Comparison of ENCODE assay signal across 18 cellular contexts in the genomic region with DNA sequence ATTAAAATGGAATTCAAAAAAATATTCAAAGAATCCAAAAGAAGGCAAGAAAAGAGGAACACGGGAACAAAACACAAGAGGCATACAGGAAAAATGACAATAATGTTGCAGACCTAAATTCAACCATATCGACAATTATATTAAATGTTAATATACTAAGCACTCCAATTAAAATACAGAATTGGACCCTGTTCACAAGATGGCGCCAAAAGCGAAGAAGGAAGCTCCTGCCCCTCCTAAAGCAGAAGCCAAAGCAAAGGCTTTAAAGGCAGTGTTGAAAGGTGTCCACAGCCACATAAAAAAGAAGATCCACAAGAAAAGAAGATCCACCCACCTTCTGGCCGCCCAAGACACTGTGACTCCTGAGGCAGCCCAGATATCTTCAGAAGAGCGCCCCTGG. TPM values are rescaled to one million over a fixed set of nuclear protein-coding genes. Genes with fewer than 3 reads are reported as not detected.
A peak's percentile ranks its signal among the peaks of the same experiment; 100 is the strongest.
DNase-seq lines count a peak whose midpoint lies in the region; ATAC-seq and TF ChIP-seq lines count a peak whose summit lies in the region.
"Had no signal": no experiment of that assay in that cellular context is flagged by ENCODE, and none has a peak within 500 bp of the region (broad histone marks: within the 10 kb centered on the region; RNA-seq: fewer than 3 reads in every experiment).

No MANE protein-coding gene starts in this region.

- POLR2A ChIA-PET in PC-3 (lab: Charles Lee; ENCODE audit: unreplicated experiment) = no interaction called here

- intact Hi-C loops in PC-3 (cut with micrococcal nuclease) = no loop called here

- no peaks in the 10 kb centered on the region for H3F3A ChIP-seq in DOHH2 (ENCODE audit: control insufficient read depth, insufficient read depth)
- H3F3A ChIP-seq in PC-3 (ENCODE audit: low read length, unreplicated experiment) = no peaks in the 10 kb centered on the region

- no peak overlapping the region for H3K27ac Mint-ChIP-seq in HFFc6
- H3K27ac Mint-ChIP-seq: dendritic cell treated with granulocyte-macrophage colony-stimulating factor and Interleukin-4, amounts not matched to agents 40 ng/mL and 50 ng/mL, for 4 days had no signal

- H3K79me1 ChIP-seq in mesenchymal stem cell (replicated peaks; ENCODE audit: low read length, poor library complexity, severe bottlenecking) = no peaks in the 10 kb centered on the region

- H2BK120ac ChIP-seq in mesenchymal stem cell (ENCODE audit: low read depth, low read length) = no peak overlapping the region

- no peak overlapping the region for H3K4me3 ChIP-seq in DOHH2 (ENCODE audit: low read length)
- H3K4me3 ChIP-seq in PC-3 (ENCODE audit: low read length) = no peak overlapping the region
- H3K4me3 ChIP-seq in epithelial cell of proximal tubule (ENCODE audit: low read depth, low read length) = no peak overlapping the region
- no peak overlapping the region for H3K4me3 ChIP-seq in mesenchymal stem cell (ENCODE audit: insufficient read depth in 1 of 2, low read depth in 1 of 2, low read length in 2 of 2)
- H3K4me3 ChIP-seq: tibial nerve had no signal

- H3K36me3 ChIP-seq in DOHH2 (ENCODE audit: control insufficient read depth, low read length) (no peaks in the 10 kb centered on the region), PC-3 (ENCODE audit: low read depth, low read length) (no peaks in the 10 kb centered on the region), mesenchymal stem cell (ENCODE audit: control insufficient read depth in 1 of 2, insufficient read depth in 2 of 2, low read depth in 1 of 2, low read length in 2 of 2) (no peaks in the 10 kb centered on the region)
- H3K36me3 ChIP-seq: tibial nerve had no signal

- H3K9me2 ChIP-seq in DOHH2 (replicated peaks; ENCODE audit: control insufficient read depth, low read length) = no peaks in the 10 kb centered on the region
- no peaks in the 10 kb centered on the region for H3K9me2 ChIP-seq in PC-3 (replicated peaks; ENCODE audit: low read length)

- no peak overlapping the region for H3K23ac ChIP-seq in mesenchymal stem cell (ENCODE audit: low read length in 2 of 2)

- H3K4me3 Mint-ChIP-seq in HFFc6 = no peak overlapping the region
- H3K4me3 Mint-ChIP-seq: dendritic cell treated with granulocyte-macrophage colony-stimulating factor and Interleukin-4, amounts not matched to agents 40 ng/mL and 50 ng/mL, for 4 days had no signal

- CTCF ChIA-PET in PC-3 (lab: Charles Lee) = no interaction called here

- H4K20me1 ChIP-seq in DOHH2 (ENCODE audit: control insufficient read depth, insufficient read depth, low read depth, low read length) (no peaks in the 10 kb centered on the region), PC-3 (ENCODE audit: low read length) (no peaks in the 10 kb centered on the region)

- H3K4me2 ChIP-seq in DOHH2 (ENCODE audit: low read length) = no peak overlapping the region
- no peak overlapping the region for H3K4me2 ChIP-seq in PC-3 (ENCODE audit: low read length)
- H3K4me2 ChIP-seq in mesenchymal stem cell (ENCODE audit: low read length, poor library complexity, severe bottlenecking) = no peak overlapping the region

- TF ChIP-seq CTCF in DOHH2 (IDR thresholded peaks at IDR 0.05; ENCODE audit: low read depth, low read length, poor library complexity, severe bottlenecking) (peak; percentile 23), HFFc6 (IDR thresholded peaks at IDR 0.05) (peak; percentile 47; the same call in 1 of the 2 replicates), PC-3 (conservative IDR thresholded peaks at IDR 0.05; ENCODE audit: low read depth, low read length) (0 out of 2 replicates have a peak, but pooled peaks have one; percentile 29), epithelial cell of proximal tubule (conservative IDR thresholded peaks at IDR 0.05; ENCODE audit: low read depth, low read length) (peak; percentile 13)

- ATAC-seq in PC-3 (no peak), HG03460 (IDR thresholded peaks at IDR 0.05; ENCODE audit: unreplicated experiment) (no peak)
- ATAC-seq: right cardiac atrium had no signal

- H2AFZ ChIP-seq in PC-3 (ENCODE audit: low read length) = no peak overlapping the region
- no peak overlapping the region for H2AFZ ChIP-seq in mesenchymal stem cell (ENCODE audit: low read depth, low read length)

- H3K27ac ChIP-seq in DOHH2 (ENCODE audit: low read depth, low read length) (no peak overlapping the region), PC-3 (ENCODE audit: low read length) (no peak overlapping the region), mesenchymal stem cell (ENCODE audit: low read length, poor library complexity, severe bottlenecking) (no peak overlapping the region)
- H3K27ac ChIP-seq: tibial nerve had no signal

- no peak overlapping the region for H3K4ac ChIP-seq in mesenchymal stem cell (ENCODE audit: low read depth in 1 of 2, low read length in 2 of 2)

- no peaks in the 10 kb centered on the region for H3K36me3 Mint-ChIP-seq in HFFc6 (ENCODE audit: low read depth)

- no peak overlapping the region for H3K18ac ChIP-seq in mesenchymal stem cell (ENCODE audit: low read depth in 1 of 2, low read length in 2 of 2)

- DNase-seq in HFFc6 = no peak
- DNase-seq in PC-3 = no peak
- no peak for DNase-seq in epithelial cell of proximal tubule (ENCODE audit: low read depth)
- no peak for DNase-seq in DMS114 treated with DMSO at 0.1 percent for 48 hours (lab: John Stamatoyannopoulos, UW; ENCODE audit: unreplicated experiment)
- DNase-seq in mesenchymal stem cell = no peak
- DNase-seq in activated CD4-positive, CD25-positive, alpha-beta regulatory T cell treated with anti-CD3 and anti-CD28 coated beads, Interleukin-2, amount 50 U/mL, for 72 hours = no peak
- DNase-seq: activated CD4-positive, CD25-positive, alpha-beta regulatory T cell; activated T-cell treated with anti-CD3 and anti-CD28 coated beads, Interleukin-2, amount 50 U/mL, for 1 hour; amniotic stem cell; NCI-H1105; right cardiac atrium; stimulated activated CD4-positive, alpha-beta T cell treated with anti-CD3 and anti-CD28 coated beads, Interleukin-2, amount 100 ng/mL, for 48 hours had no signal

- peaks cover 2% of the 10 kb centered on the region; the same call in 1 of the 2 replicates for H3K27me3 Mint-ChIP-seq in HFFc6 (ENCODE audit: insufficient read depth)

- H3K79me2 ChIP-seq in DOHH2 (ENCODE audit: control insufficient read depth, low read length) (no peaks in the 10 kb centered on the region), PC-3 (ENCODE audit: low read length) (no peaks in the 10 kb centered on the region)

- no peak overlapping the region for H4K91ac ChIP-seq in mesenchymal stem cell (ENCODE audit: low read length)

- no peaks in the 10 kb centered on the region for H3K9me3 ChIP-seq in DOHH2 (ENCODE audit: control insufficient read depth, insufficient read depth, low read length)
- no peaks in the 10 kb centered on the region for H3K9me3 ChIP-seq in PC-3 (ENCODE audit: low read length)
- no peaks in the 10 kb centered on the region for H3K9me3 ChIP-seq in mesenchymal stem cell (ENCODE audit: control insufficient read depth, low read length)
- H3K9me3 ChIP-seq: tibial nerve had no signal

- WGBS in mesenchymal stem cell = 83% methylated on average over 5 of the region's 6 CpGs

- peaks cover 28% of the 10 kb centered on the region for H3K4me1 Mint-ChIP-seq in HFFc6 (ENCODE audit: low read depth)

- H2BK15ac ChIP-seq in mesenchymal stem cell (ENCODE audit: low read depth, poor library complexity, severe bottlenecking) = no peak overlapping the region

- peaks cover 4% of the 10 kb centered on the region; the same call in 1 of the 2 replicates for H3K27me3 ChIP-seq in DOHH2 (ENCODE audit: control insufficient read depth, low read length)
- no peaks in the 10 kb centered on the region for H3K27me3 ChIP-seq in PC-3 (ENCODE audit: low read length)
- H3K27me3 ChIP-seq in mesenchymal stem cell (ENCODE audit: control insufficient read depth in 1 of 2, insufficient read depth in 1 of 2, low read length in 2 of 2) = peaks cover 0 to 8% of the 10 kb centered on the region in 2 experiments
- H3K27me3 ChIP-seq: tibial nerve had no signal

- H3K9ac ChIP-seq in PC-3 (ENCODE audit: low read length) (no peak overlapping the region), mesenchymal stem cell (ENCODE audit: low read length) (no peak overlapping the region)

- no TSS peak for BruUV-seq in PC-3 (replicated peaks; lab: Mats Ljungman, UMichigan)

- H3K4me1 ChIP-seq in DOHH2 (ENCODE audit: control insufficient read depth, low read length) = no peaks in the 10 kb centered on the region
- H3K4me1 ChIP-seq in PC-3 (ENCODE audit: insufficient read depth, low read length) = peaks cover 21% of the 10 kb centered on the region
- peaks cover 2% of the 10 kb centered on the region for H3K4me1 ChIP-seq in mesenchymal stem cell (ENCODE audit: control insufficient read depth, insufficient read depth, low read depth, low read length)

- H2BK5ac ChIP-seq in mesenchymal stem cell (ENCODE audit: low read depth, low read length, poor library complexity, severe bottlenecking) = no peak overlapping the region

- no peak overlapping the region for H2AK5ac ChIP-seq in mesenchymal stem cell (ENCODE audit: low read length, severe bottlenecking)

- H3K14ac ChIP-seq in mesenchymal stem cell (ENCODE audit: low read length in 2 of 2) = no peak overlapping the region

- no peak overlapping the region for H2BK12ac ChIP-seq in mesenchymal stem cell (ENCODE audit: low read length in 2 of 2)

- H3K9me3 Mint-ChIP-seq in HFFc6 = no peaks in the 10 kb centered on the region
- H3K9me3 Mint-ChIP-seq: dendritic cell treated with granulocyte-macrophage colony-stimulating factor and Interleukin-4, amounts not matched to agents 40 ng/mL and 50 ng/mL, for 4 days had no signal

- H4K8ac ChIP-seq in mesenchymal stem cell (ENCODE audit: low read length) = no peak overlapping the region

RNA-seq across cellular contexts. Expression of a gene that starts 6.3 kb away (rescaled TPM):
- 1 to 10 TPM; 3.0 to 4.6 (median 3.7) TPM for total RNA-seq in HFFc6 (2021; fragmentation: NEBNext Ultra II Directional; extraction: Animal tissue kit (Norgen Biotek cat#: 25700))
- not detected in 2 replicates for total RNA-seq in PC-3 (2014; rRNA removed)
- 0.06 TPM in 1 of 2 replicates, not detected in the other for total RNA-seq in epithelial cell of proximal tubule
- 10.4 TPM for polyA plus RNA-seq in mesenchymal stem cell (2013, experiment 1 of 2)
- polyA plus RNA-seq in mesenchymal stem cell (2013, experiment 2 of 2) = 10.4 TPM
- polyA plus RNA-seq: neural cell had no signal

RNA-seq across cellular contexts. Expression of a gene that starts 26.5 kb away (rescaled TPM):
- total RNA-seq in HFFc6 (2021; fragmentation: NEBNext Ultra II Directional; extraction: Animal tissue kit (Norgen Biotek cat#: 25700)) = not detected
- total RNA-seq in PC-3 (2014; rRNA removed) (not detected in 2 replicates), epithelial cell of proximal tubule (not detected in 2 replicates)
- not detected for polyA plus RNA-seq in mesenchymal stem cell (2013, experiment 1 of 2)
- polyA plus RNA-seq in mesenchymal stem cell (2013, experiment 2 of 2) = 0.05 TPM
- polyA plus RNA-seq: neural cell had no signal

RNA-seq across cellular contexts. Expression of a gene that starts 36.4 kb away (rescaled TPM):
- total RNA-seq in HFFc6 (2021; fragmentation: NEBNext Ultra II Directional; extraction: Animal tissue kit (Norgen Biotek cat#: 25700)) = not detected
- not detected in 2 replicates for total RNA-seq in PC-3 (2014; rRNA removed)
- total RNA-seq in epithelial cell of proximal tubule = not detected in 2 replicates
- polyA plus RNA-seq in mesenchymal stem cell (2013, experiment 1 of 2) = not detected
- polyA plus RNA-seq in mesenchymal stem cell (2013, experiment 2 of 2) = not detected
- total RNA-seq: right cardiac atrium, tibial nerve had no signal
- polyA plus RNA-seq: BJ, neural cell, right cardiac atrium had no signal
